19 cellular contexts compared by ENCODE assay signal in genomic region chr1:197995408-197996258, GRCh38.
DNase-seq lines count a peak whose midpoint lies in the region; ATAC-seq, FAIRE-seq and TF ChIP-seq lines count a peak whose summit lies in the region.
"Had no signal": no experiment of that assay in that cellular context is flagged by ENCODE, and none has a peak within 500 bp of the region (broad histone marks: within the 10 kb centered on the region; RNA-seq: fewer than 3 reads in every experiment).

No MANE protein-coding gene starts in this region.

- FAIRE-seq in D721Med (lab: Jason Lieb, UNC): peak; percentile 79
- no peak for FAIRE-seq in K562 (lab: Jason Lieb, UNC)
- peak; percentile 89 for FAIRE-seq in HepG2 (lab: Jason Lieb, UNC)
- FAIRE-seq: GM12878 had no signal

- TF ChIP-seq RAD21 in K562 (CRISPR knock-in tag; conservative IDR thresholded peaks at IDR 0.05 in 1 of 2, IDR thresholded peaks at IDR 0.05 in 1 of 2) (no peak), HepG2 (CRISPR knock-in tag; IDR thresholded peaks at IDR 0.05) (no peak)

- no peaks in the 10 kb centered on the region for H3K9me3 Mint-ChIP-seq in endodermal cell
- H3K9me3 Mint-ChIP-seq: GM23338 had no signal

- intact Hi-C loops in K562 (cut with micrococcal nuclease): loop anchor here (2.0 to 10.0 kb wide), 7 partner anchors 57 to 647 kb away; partner anchors contain the start of genes DENND1B and NEK7
- intact Hi-C loops in HepG2 (cut with micrococcal nuclease; ENCODE audit: unreplicated experiment): loop anchor here (5.0 kb wide), 1 partner anchor 378 kb away; no protein-coding TSS in a partner anchor

- H3K36me3 ChIP-seq in K562 (ENCODE audit: control insufficient read depth, insufficient read depth, low read length) (peaks cover 6% of the 10 kb centered on the region; the same call in 1 of the 3 replicates), HepG2 (replicated peaks in 1 of 2; ENCODE audit: control insufficient read depth in 1 of 2, insufficient read depth in 2 of 2, low read length in 2 of 2) (no peaks in the 10 kb centered on the region), upper lobe of left lung (no peaks in the 10 kb centered on the region), endodermal cell (ENCODE audit: control insufficient read depth, insufficient read depth, low read length) (no peaks in the 10 kb centered on the region)
- H3K36me3 ChIP-seq: SJSA1 had no signal

- H3K4me2 ChIP-seq in K562 (ENCODE audit: insufficient read depth, low read length): peak overlapping the region; percentile 79
- H3K4me2 ChIP-seq in HepG2 (ENCODE audit: low read depth, low read length): peak overlapping the region; percentile 64
- H3K4me2 ChIP-seq: GM23338 had no signal

- H3K4me1 ChIP-seq in K562 (replicated peaks in 1 of 2; ENCODE audit: control insufficient read depth in 2 of 2, insufficient read depth in 2 of 2, low read length in 2 of 2) (no peaks in the 10 kb centered on the region), HepG2 (ENCODE audit: insufficient read depth, low read length) (peaks cover 19% of the 10 kb centered on the region), upper lobe of left lung (no peaks in the 10 kb centered on the region), endodermal cell (ENCODE audit: control insufficient read depth, insufficient read depth, low read length) (no peaks in the 10 kb centered on the region)
- H3K4me1 ChIP-seq: SJSA1 had no signal

- H3K4me1 Mint-ChIP-seq in endodermal cell: peaks cover 8% of the 10 kb centered on the region
- H3K4me1 Mint-ChIP-seq: GM23338 had no signal

- no peak overlapping the region for H3K27ac Mint-ChIP-seq in endodermal cell

- no peak; the same call in 1 of the 2 replicates for TF ChIP-seq EP300 in K562 (IDR thresholded peaks at IDR 0.05; ENCODE audit: low read length)
- TF ChIP-seq EP300 in HepG2 (IDR thresholded peaks at IDR 0.05; ENCODE audit: low read depth in 2 of 2, low read length in 2 of 2): 0 out of 4 replicates have a peak, but pooled peaks of 1 of the 2 experiments have one; percentile 1
- no peak for TF ChIP-seq EP300 in HepG2 (CRISPR knock-in tag; IDR thresholded peaks at IDR 0.05; ENCODE audit: borderline replicate concordance)
- TF ChIP-seq EP300 in upper lobe of left lung (IDR thresholded peaks at IDR 0.05): no peak

- H3K4me3 ChIP-seq in K562 (peak overlapping the region; percentile 41), HepG2 (replicated peaks in 1 of 3; ENCODE audit: insufficient read depth in 1 of 3, low read depth in 2 of 3, low read length in 3 of 3) (peak overlapping the region in 1 of 3 experiments; percentile 34; a peak in 2 of 6 replicates), upper lobe of left lung (no peak overlapping the region), endodermal cell (ENCODE audit: low read length) (no peak overlapping the region)
- H3K4me3 ChIP-seq: GM12878, GM23338, SJSA1 had no signal

- POLR2A ChIA-PET in K562 (lab: Yijun Ruan, JAX): interaction anchor here (0.5 to 1.4 kb wide), 19 partner anchors 9 to 457 kb away, joined by 3 to 8 read pairs (median 3); partner anchors contain the start of gene C1orf53
- POLR2A ChIA-PET in HepG2 (lab: Yijun Ruan, JAX): no interaction called here

- no peaks in the 10 kb centered on the region for H3K36me3 Mint-ChIP-seq in endodermal cell (ENCODE audit: low read depth)

- TF ChIP-seq CTCF in D721Med (IDR thresholded peaks at IDR 0.05; ENCODE audit: insufficient read depth, missing control alignments) (no peak), K562 (IDR thresholded peaks at IDR 0.05 in 2 of 3, conservative IDR thresholded peaks at IDR 0.05 in 1 of 3; ENCODE audit: insufficient read depth in 2 of 3, low read depth in 1 of 3, low read length in 3 of 3) (no peak), HepG2 (CRISPR knock-in tag; IDR thresholded peaks at IDR 0.05) (no peak), upper lobe of left lung (IDR thresholded peaks at IDR 0.05) (no peak), endodermal cell (conservative IDR thresholded peaks at IDR 0.05) (no peak)

- H3K9ac ChIP-seq in K562 (ENCODE audit: insufficient read depth in 1 of 2, low read depth in 2 of 2, low read length in 2 of 2): peak overlapping the region; percentile 11 to 75
- no peak overlapping the region for H3K9ac ChIP-seq in HepG2 (ENCODE audit: insufficient read depth, low read depth, low read length)
- H3K9ac ChIP-seq in endodermal cell (ENCODE audit: extremely low read depth, low read length, poor library complexity, severe bottlenecking): no peak overlapping the region

- H3K27ac ChIP-seq in K562 (ENCODE audit: extremely low read depth, low read depth, low read length) (peak overlapping the region; percentile 73), HepG2 (ENCODE audit: extremely low read length, insufficient read depth, low read length) (no peak overlapping the region), upper lobe of left lung (peak overlapping the region in 3 of 4 donors; percentile 10 to 66 (median 36)), endodermal cell (ENCODE audit: low read depth, low read length) (no peak overlapping the region)
- H3K27ac ChIP-seq: C4-2B, SJSA1 had no signal

- in situ Hi-C loops in K562 (cut with MboI) (no loop called here), HepG2 (cut with HindIII; ENCODE audit: extremely low pct_ligation_motif_present, low pct_unique_long_range_greater_than_20kb) (no loop called here)

- no TSS peak for BruUV-seq in K562 (replicated peaks; lab: Mats Ljungman, UMichigan)
- no TSS peak for BruUV-seq in HepG2 (replicated peaks; lab: Mats Ljungman, UMichigan)

- H3K79me2 ChIP-seq in K562 (ENCODE audit: control insufficient read depth, insufficient read depth, low read length): peaks cover 25% of the 10 kb centered on the region
- H3K79me2 ChIP-seq in HepG2 (ENCODE audit: insufficient read depth, low read length): no peaks in the 10 kb centered on the region

- TF ChIP-seq POLR2A in K562 (conservative IDR thresholded peaks at IDR 0.05) (peak; percentile 88), HepG2 (IDR thresholded peaks at IDR 0.05; ENCODE audit: insufficient read depth in 1 of 2, low read depth in 2 of 2, low read length in 2 of 2) (no peak), upper lobe of left lung (IDR thresholded peaks at IDR 0.05) (no peak)

- H3K27me3 Mint-ChIP-seq in endodermal cell (ENCODE audit: insufficient read depth): no peaks in the 10 kb centered on the region

- no peaks in the 10 kb centered on the region for H3K9me1 ChIP-seq in K562 (ENCODE audit: control insufficient read depth, insufficient read depth, low read length)

- ATAC-seq in K562 (peak; percentile 74), HepG2 (peak; percentile 84), upper lobe of left lung (ENCODE audit: low FRiP score in 2 of 2) (no peak), GM21717 (IDR thresholded peaks at IDR 0.05; ENCODE audit: unreplicated experiment) (no peak)
- ATAC-seq: GM12878, GM23338, HCT116, Panc1 had no signal

- DNase-seq in D721Med (ENCODE audit: insufficient read length, low spot score) (no peak), K562 (ENCODE audit: extremely low read depth in 1 of 4, low spot score in 3 of 4) (peak in 2 of 4 experiments; percentile 17 to 63), HepG2 (ENCODE audit: low spot score) (no peak), upper lobe of left lung (no peak), endodermal cell (no peak), NCI-H2227 treated with DMSO at 0.1 percent for 48 hours (lab: John Stamatoyannopoulos, UW) (no peak)
- DNase-seq: EL, NCI-H1417, NCI-H187, NCI-H2107, NCI-H226, NCI-H524 had no signal

- no peak overlapping the region for H3K4me3 Mint-ChIP-seq in endodermal cell
- H3K4me3 Mint-ChIP-seq: GM23338 had no signal

- H3K27me3 ChIP-seq in K562 (ENCODE audit: control insufficient read depth in 2 of 2, insufficient read depth in 2 of 2, low read length in 2 of 2) (no peaks in the 10 kb centered on the region), HepG2 (ENCODE audit: control insufficient read depth in 1 of 2, insufficient read depth in 2 of 2, low read length in 2 of 2) (no peaks in the 10 kb centered on the region), upper lobe of left lung (no peaks in the 10 kb centered on the region), endodermal cell (ENCODE audit: control insufficient read depth, insufficient read depth, low read length, poor library complexity, severe bottlenecking) (no peaks in the 10 kb centered on the region)
- H3K27me3 ChIP-seq: SJSA1 had no signal

- no peaks in the 10 kb centered on the region for H3K9me3 ChIP-seq in K562 (replicated peaks; ENCODE audit: control insufficient read depth, insufficient read depth, low read depth, low read length)
- no peaks in the 10 kb centered on the region for H3K9me3 ChIP-seq in HepG2 (ENCODE audit: low read length)
- no peaks in the 10 kb centered on the region for H3K9me3 ChIP-seq in upper lobe of left lung
- H3K9me3 ChIP-seq in endodermal cell (ENCODE audit: control insufficient read depth, low read length): no peaks in the 10 kb centered on the region
- H3K9me3 ChIP-seq: SJSA1 had no signal

- CTCF ChIA-PET in K562 (lab: Yijun Ruan, JAX; ENCODE audit: low intra/inter-chr PET ratio): no interaction called here
- CTCF ChIA-PET in HepG2 (lab: Yijun Ruan, JAX; ENCODE audit: low intra/inter-chr PET ratio, low total read pairs): no interaction called here

- 2% methylated on average over 6 of the region's 6 CpGs for WGBS in K562 (ENCODE audit: insufficient coverage, low coverage, missing lambda C conversion rate)
- WGBS in HepG2 (ENCODE audit: low lambda C conversion rate): 8% methylated on average over 6 of the region's 6 CpGs
- WGBS in upper lobe of left lung, 2 donors: 72 to 83% methylated on average over 6 of the region's 6 CpGs
- 92 to 93% methylated on average over 2 to 6 of the region's 6 CpGs for WGBS in endodermal cell (ENCODE audit: insufficient coverage in 1 of 2, insufficient read length in 1 of 2), 2 experiments

- no peaks in the 10 kb centered on the region for H4K20me1 ChIP-seq in K562 (replicated peaks; ENCODE audit: control insufficient read depth, insufficient read depth, low read length)
- no peaks in the 10 kb centered on the region for H4K20me1 ChIP-seq in HepG2 (ENCODE audit: insufficient read depth, low read length)

- H2AFZ ChIP-seq in K562 (ENCODE audit: low read depth, low read length) (peak overlapping the region; percentile 82), HepG2 (ENCODE audit: low read length) (no peak overlapping the region)

TF ChIP-seq in K562, 482 proteins besides CTCF, POLR2A, EP300 and RAD21 (continues in another document):
- TF ChIP-seq NR4A1 (CRISPR knock-in tag; IDR thresholded peaks at IDR 0.05) (no peak), NR4A1 (tag; IDR thresholded peaks at IDR 0.05) (no peak), SP2 (IDR thresholded peaks at IDR 0.05; ENCODE audit: extremely low read depth, low read depth, low read length, poor library complexity, severe bottlenecking) (no peak), CTBP1 (IDR thresholded peaks at IDR 0.05; ENCODE audit: borderline replicate concordance) (no peak), SLC30A9 (CRISPR knock-in tag; IDR thresholded peaks at IDR 0.05) (no peak)

TF ChIP-seq in HepG2, 621 proteins besides CTCF, POLR2A, EP300 and RAD21 (continues in another document):
- TF ChIP-seq THAP11 (CRISPR knock-in tag; IDR thresholded peaks at IDR 0.05) (0 out of 2 replicates have a peak, but pooled peaks have one; percentile 3), NR2F6 (IDR thresholded peaks at IDR 0.05) (peak; percentile 12; the same call in 1 of the 2 replicates), NR2F6 (CRISPR knock-in tag; IDR thresholded peaks at IDR 0.05) (no peak), WIZ (CRISPR knock-in tag; IDR thresholded peaks at IDR 0.05) (no peak), SOX13 (IDR thresholded peaks at IDR 0.05) (no peak), SOX13 (CRISPR knock-in tag; conservative IDR thresholded peaks at IDR 0.05 in 1 of 2, IDR thresholded peaks at IDR 0.05 in 1 of 2) (no peak)

Comparison
In these comparisons a context has a peak if more than half of its experiments do, and no peak if none do; other contexts are left out.
1. ATAC-seq: peak in K562 (single experiment) and HepG2 (single experiment); none in upper lobe of left lung (0 of 2) and GM21717 (single experiment).
2. H3K27ac ChIP-seq: peak in K562 (single experiment) and upper lobe of left lung (3 of 4); none in HepG2 (single experiment) and endodermal cell (single experiment).
3. H3K9ac ChIP-seq: peak in K562 (2 of 2); none in HepG2 (single experiment) and endodermal cell (single experiment).